Comparison of ENCODE assay signal across 14 cellular contexts in the genomic region with DNA sequence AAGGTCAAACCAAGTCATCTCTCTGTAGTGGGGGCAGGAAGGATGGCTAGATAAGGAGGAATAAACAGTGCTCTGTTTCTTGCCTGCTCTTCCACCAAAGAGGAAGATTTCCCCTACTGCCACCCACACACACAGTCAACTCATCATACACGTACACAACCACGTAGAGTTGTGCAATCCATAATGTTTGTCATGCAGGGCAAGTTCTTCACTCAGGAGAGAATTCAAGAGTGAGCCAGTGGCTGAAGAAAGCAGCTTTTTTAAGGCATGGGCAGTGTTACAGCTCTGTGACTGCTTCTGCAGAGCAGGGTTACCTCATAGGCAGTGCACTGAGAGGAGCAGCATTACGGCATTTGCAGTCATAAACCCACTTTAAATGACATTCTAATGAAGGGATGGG.
A peak's percentile ranks its signal among the peaks of the same experiment; 100 is the strongest.
DNase-seq lines count a peak whose midpoint lies in the region; ATAC-seq, FAIRE-seq and TF ChIP-seq lines count a peak whose summit lies in the region.
"Had no signal": no experiment of that assay in that cellular context is flagged by ENCODE, and none has a peak within 500 bp of the region (broad histone marks: within the 10 kb centered on the region; RNA-seq: fewer than 3 reads in every experiment).

No MANE protein-coding gene starts in this region.

- H3K79me2 ChIP-seq in GM23338 (replicated peaks; ENCODE audit: insufficient read depth), result no peaks in the 10 kb centered on the region
- no peaks in the 10 kb centered on the region for H3K79me2 ChIP-seq in hepatocyte

- H3K27me3 ChIP-seq in GM23338 (ENCODE audit: insufficient read depth), result no peaks in the 10 kb centered on the region
- no peaks in the 10 kb centered on the region for H3K27me3 ChIP-seq in hepatocyte
- H3K27me3 ChIP-seq: testis had no signal

- no peak overlapping the region for H3K4me3 Mint-ChIP-seq in GM23338
- no peak overlapping the region for H3K4me3 Mint-ChIP-seq in activated CD4-positive, alpha-beta T cell treated with anti-CD3 and anti-CD28 coated beads for 36 hours
- H3K4me3 Mint-ChIP-seq: activated naive CD8-positive, alpha-beta T cell treated with anti-CD3 and anti-CD28 coated beads for 36 hours; B cell had no signal

- H3K4me1 ChIP-seq in A549, result peaks cover 16% of the 10 kb centered on the region; the same call in 2 of the 3 replicates
- peaks cover 6% of the 10 kb centered on the region; the same call in 1 of the 2 replicates for H3K4me1 ChIP-seq in GM23338 (ENCODE audit: insufficient read depth)
- H3K4me1 ChIP-seq in hepatocyte (ENCODE audit: insufficient read depth), result peaks cover 6% of the 10 kb centered on the region
- H3K4me1 ChIP-seq: testis had no signal

- H3F3A ChIP-seq in GM23338 (replicated peaks; ENCODE audit: low read depth), result no peaks in the 10 kb centered on the region

- H3K4me2 ChIP-seq in A549 (peak overlapping the region; percentile 24; the same call in 2 of the 3 replicates), GM23338 (no peak overlapping the region), hepatocyte (no peak overlapping the region)

- H4K20me1 ChIP-seq in GM23338 (replicated peaks; ENCODE audit: insufficient read depth) (no peaks in the 10 kb centered on the region), hepatocyte (ENCODE audit: insufficient read depth, poor library complexity, severe bottlenecking) (no peaks in the 10 kb centered on the region)

- no peaks in the 10 kb centered on the region for H3K9me3 Mint-ChIP-seq in GM23338
- peaks cover 3% of the 10 kb centered on the region for H3K9me3 Mint-ChIP-seq in activated CD4-positive, alpha-beta T cell treated with anti-CD3 and anti-CD28 coated beads for 36 hours (ENCODE audit: low read depth)
- H3K9me3 Mint-ChIP-seq: activated naive CD8-positive, alpha-beta T cell treated with anti-CD3 and anti-CD28 coated beads for 36 hours had no signal

- H3K36me3 ChIP-seq in GM23338 (ENCODE audit: insufficient read depth), result no peaks in the 10 kb centered on the region
- no peaks in the 10 kb centered on the region for H3K36me3 ChIP-seq in hepatocyte (replicated peaks; ENCODE audit: insufficient read depth, low read depth)

- H3K27me3 Mint-ChIP-seq in GM23338 (ENCODE audit: insufficient read depth, low read depth, poor library complexity), result peaks cover 2% of the 10 kb centered on the region
- H3K27me3 Mint-ChIP-seq in activated CD4-positive, alpha-beta T cell treated with anti-CD3 and anti-CD28 coated beads for 36 hours, result no peaks in the 10 kb centered on the region
- H3K27me3 Mint-ChIP-seq: activated naive CD8-positive, alpha-beta T cell treated with anti-CD3 and anti-CD28 coated beads for 36 hours; B cell had no signal

- WGBS in A549 (ENCODE audit: missing lambda C conversion rate), result 57% methylated on average over 3 of the region's 3 CpGs
- 44% methylated on average over 3 of the region's 3 CpGs for WGBS in hepatocyte (ENCODE audit: low lambda C conversion rate, missing lambda C conversion rate)

- CTCF ChIA-PET in A549 (lab: Yijun Ruan, JAX), result no interaction called here
- CTCF ChIA-PET in activated CD4-positive, alpha-beta T cell treated with anti-CD3 and anti-CD28 coated beads for 36 hours (lab: Charles Lee), result no interaction called here

- TF ChIP-seq POLR2A in A549 (IDR thresholded peaks at IDR 0.05; ENCODE audit: low read length), result no peak

- no peak overlapping the region for H3K4me3 ChIP-seq in A549
- H3K4me3 ChIP-seq in GM23338, result no peak overlapping the region
- no peak overlapping the region for H3K4me3 ChIP-seq in astrocyte of the spinal cord (ENCODE audit: low read depth, low read length)
- H3K4me3 ChIP-seq in hepatocyte, result no peak overlapping the region
- H3K4me3 ChIP-seq: testis had no signal

- in situ Hi-C loops in astrocyte of the spinal cord (cut with HindIII; ENCODE audit: low sequenced_read_pairs), result no loop called here

- POLR2A ChIA-PET in A549 (lab: Yijun Ruan, JAX), result no interaction called here
- POLR2A ChIA-PET in activated CD4-positive, alpha-beta T cell treated with anti-CD3 and anti-CD28 coated beads for 36 hours (lab: Charles Lee), result no interaction called here

- no peaks in the 10 kb centered on the region for H3K36me3 Mint-ChIP-seq in GM23338 (ENCODE audit: low read depth)
- no peaks in the 10 kb centered on the region for H3K36me3 Mint-ChIP-seq in activated CD4-positive, alpha-beta T cell treated with anti-CD3 and anti-CD28 coated beads for 36 hours (ENCODE audit: low read depth)
- H3K36me3 Mint-ChIP-seq: activated naive CD8-positive, alpha-beta T cell treated with anti-CD3 and anti-CD28 coated beads for 36 hours had no signal

- no peaks in the 10 kb centered on the region for H3K9me2 ChIP-seq in GM23338 (ENCODE audit: insufficient read depth)
- no peaks in the 10 kb centered on the region for H3K9me2 ChIP-seq in hepatocyte (replicated peaks; ENCODE audit: insufficient read depth)

- intact Hi-C loops in activated CD4-positive, alpha-beta T cell treated with anti-CD3 and anti-CD28 coated beads for 36 hours (cut with DNase I, micrococcal nuclease), result no loop called here

- H3K9me3 ChIP-seq in A549, result no peaks in the 10 kb centered on the region
- no peaks in the 10 kb centered on the region for H3K9me3 ChIP-seq in hepatocyte (ENCODE audit: low read depth)
- H3K9me3 ChIP-seq: testis had no signal

- TF ChIP-seq RAD21 in A549 (conservative IDR thresholded peaks at IDR 0.05 in 1 of 2, IDR thresholded peaks at IDR 0.05 in 1 of 2), result no peak

- TF ChIP-seq CTCF in A549 (IDR thresholded peaks at IDR 0.05) (no peak), GM23338 (conservative IDR thresholded peaks at IDR 0.05; ENCODE audit: low read depth in 2 of 2) (no peak), astrocyte of the spinal cord (IDR thresholded peaks at IDR 0.05; ENCODE audit: low read depth, low read length) (no peak), hepatocyte (IDR thresholded peaks at IDR 0.05; ENCODE audit: poor library complexity) (no peak)

- DNase-seq in A549 (ENCODE audit: low read depth in 1 of 2, low spot score in 1 of 2) (peak in 1 of 2 experiments; percentile 14), GM23338 (ENCODE audit: low spot score) (no peak), astrocyte of the spinal cord (ENCODE audit: low read depth, low spot score) (peak; percentile 18), hepatocyte (ENCODE audit: low spot score) (peak; percentile 55), NCI-H2081 treated with DMSO at 0.1 percent for 48 hours (lab: John Stamatoyannopoulos, UW) (no peak)
- no peak for DNase-seq in activated CD4-positive, alpha-beta T cell treated with anti-CD3 and anti-CD28 coated beads for 36 hours
- DNase-seq: activated naive CD8-positive, alpha-beta T cell treated with anti-CD3 and anti-CD28 coated beads for 36 hours; GDM1; NCI-H187 treated with DMSO at 0.1 percent for 48 hours; T1000; testis had no signal

- H3K27ac ChIP-seq in A549, result peak overlapping the region in 1 of 2 experiments; percentile 21; a peak in 1 of 6 replicates
- H3K27ac ChIP-seq in GM23338 (ENCODE audit: low read depth), result no peak overlapping the region
- H3K27ac ChIP-seq in hepatocyte, result peak overlapping the region; percentile 57
- H3K27ac ChIP-seq: testis had no signal

- ATAC-seq in A549 (no peak; a peak in 1 of 6 replicates), GM23338 (no peak), GM21529 (IDR thresholded peaks at IDR 0.05; ENCODE audit: unreplicated experiment) (no peak), GM18520 (IDR thresholded peaks at IDR 0.05; ENCODE audit: unreplicated experiment) (no peak)
- no peak for ATAC-seq in activated CD4-positive, alpha-beta T cell treated with anti-CD3 and anti-CD28 coated beads for 36 hours

- no peak overlapping the region for H3K27ac Mint-ChIP-seq in GM23338
- H3K27ac Mint-ChIP-seq in activated CD4-positive, alpha-beta T cell treated with anti-CD3 and anti-CD28 coated beads for 36 hours, result no peak overlapping the region
- H3K27ac Mint-ChIP-seq: activated naive CD8-positive, alpha-beta T cell treated with anti-CD3 and anti-CD28 coated beads for 36 hours; B cell had no signal

- no peak for TF ChIP-seq EP300 in A549 (IDR thresholded peaks at IDR 0.05)

- peaks cover 11% of the 10 kb centered on the region for H3K4me1 Mint-ChIP-seq in GM23338
- H3K4me1 Mint-ChIP-seq in activated CD4-positive, alpha-beta T cell treated with anti-CD3 and anti-CD28 coated beads for 36 hours, result no peaks in the 10 kb centered on the region
- H3K4me1 Mint-ChIP-seq: activated naive CD8-positive, alpha-beta T cell treated with anti-CD3 and anti-CD28 coated beads for 36 hours; B cell had no signal

- 0 out of 2 replicates have a peak overlapping the region, but pooled peaks have one; percentile 12 for H2AFZ ChIP-seq in GM23338
- no peak overlapping the region for H2AFZ ChIP-seq in hepatocyte

- FAIRE-seq in A549 (lab: Jason Lieb, UNC), result no peak

TF ChIP-seq in A549, 52 proteins besides CTCF, POLR2A, EP300 and RAD21:
- TF ChIP-seq ZFP36 (IDR thresholded peaks at IDR 0.05; ENCODE audit: borderline replicate concordance, partially characterized antibody) (no peak), CEBPB (IDR thresholded peaks at IDR 0.05) (peak; percentile 34 to 65; a peak in 3 of 4 replicates)

TF ChIP-seq in GM23338, 12 proteins besides CTCF, POLR2A, EP300 and RAD21 (continues in another document):
- TF ChIP-seq ZNF331 (CRISPR knock-in tag; IDR thresholded peaks at IDR 0.05; ENCODE audit: low read depth), result no peak
- no peak for TF ChIP-seq ZNF114 (CRISPR knock-in tag; IDR thresholded peaks at IDR 0.05)
- no peak for TF ChIP-seq POLR2AphosphoS5 (IDR thresholded peaks at IDR 0.05; ENCODE audit: low read depth)
- TF ChIP-seq JUNB (IDR thresholded peaks at IDR 0.05; ENCODE audit: unreplicated experiment), result no peak
- no peak for TF ChIP-seq EZH2 (IDR thresholded peaks at IDR 0.05; ENCODE audit: low read depth, unreplicated experiment)

Comparison
In these comparisons a context has a peak if more than half of its experiments do, and no peak if none do; other contexts are left out.
1. DNase-seq: peak in astrocyte of the spinal cord (single experiment) and hepatocyte (single experiment); none in GM23338 (single experiment), NCI-H2081 treated with DMSO at 0.1 percent for 48 hours (single experiment) and activated CD4-positive, alpha-beta T cell treated with anti-CD3 and anti-CD28 coated beads for 36 hours (single experiment).